Comparison of ENCODE assay signal across 21 cellular contexts in the genomic region with DNA sequence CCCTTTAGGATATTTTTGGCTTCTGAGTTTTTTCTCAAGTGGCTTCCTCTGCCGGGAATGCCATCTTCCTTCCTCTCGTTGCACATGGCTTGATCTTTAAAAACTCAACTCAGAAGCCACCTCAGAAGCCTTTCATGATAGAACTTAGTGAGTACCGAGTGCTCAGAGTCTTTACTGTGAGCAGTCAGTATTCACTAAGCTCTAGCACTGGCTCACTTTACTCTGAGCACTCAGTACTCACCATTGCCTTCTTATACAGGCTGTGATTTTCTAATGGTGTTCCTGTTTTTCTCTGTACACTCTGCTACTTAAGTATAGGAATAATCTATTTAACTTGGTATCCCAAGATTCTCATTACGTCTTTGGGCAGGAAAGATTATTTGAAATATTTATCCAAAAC.
"Had no signal": no experiment of that assay in that cellular context is flagged by ENCODE, and none has a peak within 500 bp of the region (broad histone marks: within the 10 kb centered on the region; RNA-seq: fewer than 3 reads in every experiment).

No MANE protein-coding gene starts in this region.

- H3K4me3 ChIP-seq: coronary artery had no signal

- H3K4me1 Mint-ChIP-seq: activated CD4-positive, alpha-beta T cell treated with anti-CD3 and anti-CD28 coated beads, Interleukin-2, amount 10 ng/mL, durations not matched to agents 7 days and 5 days; IgD-negative memory B cell had no signal

- H3K4me3 Mint-ChIP-seq: activated CD4-positive, alpha-beta memory T cell treated with anti-CD3 and anti-CD28 coated beads for 36 hours; activated CD4-positive, alpha-beta T cell treated with anti-CD3 and anti-CD28 coated beads, Interleukin-2, amount 10 ng/mL, durations not matched to agents 7 days and 5 days; activated naive CD8-positive, alpha-beta T cell treated with anti-CD3 and anti-CD28 coated beads, Interleukin-2, amount 10 ng/mL, durations not matched to agents 7 days and 5 days; IgD-negative memory B cell had no signal

- H3K36me3 Mint-ChIP-seq: activated CD4-positive, alpha-beta memory T cell treated with anti-CD3 and anti-CD28 coated beads for 36 hours; activated naive CD8-positive, alpha-beta T cell treated with anti-CD3 and anti-CD28 coated beads, Interleukin-2, amount 10 ng/mL, durations not matched to agents 7 days and 5 days; IgD-negative memory B cell had no signal

- H3K27ac Mint-ChIP-seq: activated CD4-positive, alpha-beta memory T cell treated with anti-CD3 and anti-CD28 coated beads for 36 hours; activated CD4-positive, alpha-beta T cell treated with anti-CD3 and anti-CD28 coated beads, Interleukin-2, amount 10 ng/mL, durations not matched to agents 7 days and 5 days; activated naive CD8-positive, alpha-beta T cell treated with anti-CD3 and anti-CD28 coated beads, Interleukin-2, amount 10 ng/mL, durations not matched to agents 7 days and 5 days; IgD-negative memory B cell had no signal

- DNase-seq: activated CD4-positive, alpha-beta memory T cell treated with anti-CD3 and anti-CD28 coated beads for 36 hours; activated CD4-positive, alpha-beta T cell treated with anti-CD3 and anti-CD28 coated beads, Interleukin-2, amount 10 ng/mL, durations not matched to agents 7 days and 5 days; activated CD8-positive, alpha-beta memory T cell treated with anti-CD3 and anti-CD28 coated beads, Interleukin-2, amount 50 U/mL, for 4 hours; activated effector memory CD4-positive, alpha-beta T cell treated with anti-CD3 and anti-CD28 coated beads, Interleukin-2, amount 50 U/mL, for 16 hours; activated naive CD8-positive, alpha-beta T cell treated with anti-CD3 and anti-CD28 coated beads, Interleukin-2, amount 10 ng/mL, durations not matched to agents 7 days and 5 days; aorta; central memory CD4-positive, alpha-beta T cell; KG1; NCI-H1092; NCI-H1417; NCI-H1930; NCI-H2171; NCI-H2227 treated with DMSO at 0.1 percent for 48 hours; NCI-H446 treated with DMSO at 0.1 percent for 48 hours; NCI-H526; NCI-H774; SIG-M5; T-helper 1 cell had no signal

- H3K27ac ChIP-seq: coronary artery, VCaP had no signal

- H3K9me3 Mint-ChIP-seq: activated CD4-positive, alpha-beta memory T cell treated with anti-CD3 and anti-CD28 coated beads for 36 hours; activated CD4-positive, alpha-beta T cell treated with anti-CD3 and anti-CD28 coated beads, Interleukin-2, amount 10 ng/mL, durations not matched to agents 7 days and 5 days; activated naive CD8-positive, alpha-beta T cell treated with anti-CD3 and anti-CD28 coated beads, Interleukin-2, amount 10 ng/mL, durations not matched to agents 7 days and 5 days had no signal
